ENCODE assay signal across 8 cellular contexts in the genomic region with DNA sequence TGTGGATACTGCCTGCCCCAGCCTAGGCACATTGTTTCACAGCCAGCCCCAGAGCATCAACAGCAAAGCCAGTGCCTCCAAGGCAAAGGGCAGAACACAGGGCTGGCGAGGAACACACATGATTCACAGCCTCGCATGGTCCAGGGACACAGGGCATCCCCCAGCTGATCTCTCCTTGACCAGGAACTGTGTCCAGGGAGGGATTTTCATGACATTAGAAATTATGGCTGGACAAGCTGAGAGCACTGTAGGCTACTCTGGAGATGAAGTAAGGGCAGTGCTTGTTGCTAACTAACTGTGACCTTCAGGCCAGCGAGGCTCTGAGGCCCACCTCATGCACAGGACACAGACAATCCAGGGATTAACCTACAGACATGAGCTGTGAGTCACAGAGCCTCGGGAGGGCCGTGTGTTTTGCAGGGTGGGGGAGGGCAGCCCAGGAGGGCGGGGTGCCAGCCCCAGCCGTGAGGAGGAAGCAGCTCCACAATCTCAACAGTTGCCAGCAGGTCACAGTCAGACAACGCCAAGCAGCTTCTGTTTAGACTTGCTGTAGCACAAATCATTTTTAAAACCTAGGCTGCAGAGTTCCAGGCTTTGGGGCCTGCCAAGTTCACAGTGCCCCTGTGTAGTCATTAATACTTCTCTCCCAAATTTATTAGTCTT.
A peak's percentile ranks its signal among the peaks of the same experiment; 100 is the strongest.
DNase-seq lines count a peak whose midpoint lies in the region; ATAC-seq and TF ChIP-seq lines count a peak whose summit lies in the region.

No MANE protein-coding gene starts in this region.

- H3K9me3 Mint-ChIP-seq in activated CD8-positive, alpha-beta memory T cell treated with anti-CD3 and anti-CD28 coated beads, Interleukin-2, amount 10 ng/mL, durations not matched to agents 7 days and 5 days (ENCODE audit: low read depth): no peaks in the 10 kb centered on the region
- H3K9me3 Mint-ChIP-seq in nephron: no peaks in the 10 kb centered on the region

- no peaks in the 10 kb centered on the region for H3K36me3 ChIP-seq in RWPE2 (ENCODE audit: low read depth)

- peak; percentile 6 for DNase-seq in activated CD8-positive, alpha-beta memory T cell treated with anti-CD3 and anti-CD28 coated beads, Interleukin-2, amount 50 U/mL, for 4 hours
- DNase-seq in activated CD8-positive, alpha-beta memory T cell treated with anti-CD3 and anti-CD28 coated beads, Interleukin-2, amount 10 ng/mL, durations not matched to agents 7 days and 5 days: no peak
- peak; percentile 92 for DNase-seq in RWPE2 (ENCODE audit: low spot score)

- H3K9me3 ChIP-seq in RWPE2 (ENCODE audit: severe bottlenecking): no peaks in the 10 kb centered on the region

- ATAC-seq in activated CD8-positive, alpha-beta memory T cell treated with anti-CD3 and anti-CD28 coated beads, Interleukin-2, amount 10 ng/mL, durations not matched to agents 7 days and 5 days: no peak
- peak; percentile 87 for ATAC-seq in RWPE2 (ENCODE audit: low read depth)
- ATAC-seq in esophagus mucosa: peak; percentile 87
- ATAC-seq in GM21723 (IDR thresholded peaks at IDR 0.05; ENCODE audit: unreplicated experiment): no peak
- no peak for ATAC-seq in GM18861 (IDR thresholded peaks at IDR 0.05; ENCODE audit: unreplicated experiment)
- no peak for ATAC-seq in GM18907 (IDR thresholded peaks at IDR 0.05; ENCODE audit: unreplicated experiment)

- H3K4me1 Mint-ChIP-seq in activated CD8-positive, alpha-beta memory T cell treated with anti-CD3 and anti-CD28 coated beads, Interleukin-2, amount 10 ng/mL, durations not matched to agents 7 days and 5 days: peaks cover 2% of the 10 kb centered on the region
- H3K4me1 Mint-ChIP-seq in nephron: peaks cover 13% of the 10 kb centered on the region

- CTCF ChIA-PET in activated CD8-positive, alpha-beta memory T cell treated with anti-CD3 and anti-CD28 coated beads, Interleukin-2, amount 10 ng/mL, durations not matched to agents 7 days and 5 days (lab: Charles Lee): no interaction called here

- H3K4me3 ChIP-seq in RWPE2 (ENCODE audit: severe bottlenecking): no peak overlapping the region

- peaks cover 10% of the 10 kb centered on the region for H3K27me3 Mint-ChIP-seq in activated CD8-positive, alpha-beta memory T cell treated with anti-CD3 and anti-CD28 coated beads, Interleukin-2, amount 10 ng/mL, durations not matched to agents 7 days and 5 days
- H3K27me3 Mint-ChIP-seq in nephron (ENCODE audit: low read depth): peaks cover 76% of the 10 kb centered on the region

- H3K4me1 ChIP-seq in RWPE2 (ENCODE audit: insufficient read depth, poor library complexity, severe bottlenecking): peaks cover 34% of the 10 kb centered on the region

- H3K4me3 Mint-ChIP-seq in activated CD8-positive, alpha-beta memory T cell treated with anti-CD3 and anti-CD28 coated beads, Interleukin-2, amount 10 ng/mL, durations not matched to agents 7 days and 5 days: no peak overlapping the region
- peak overlapping the region in 1 of 3 experiments; percentile 34 for H3K4me3 Mint-ChIP-seq in nephron

- H3K27me3 ChIP-seq in RWPE2 (ENCODE audit: insufficient read depth, poor library complexity, severe bottlenecking): no peaks in the 10 kb centered on the region

- TF ChIP-seq CTCF in RWPE2 (IDR thresholded peaks at IDR 0.05; ENCODE audit: poor library complexity, severe bottlenecking): peak; percentile 36
- no peak for TF ChIP-seq CTCF in nephron (IDR thresholded peaks at IDR 0.05; ENCODE audit: unreplicated experiment in 3 of 3)

- H3K36me3 Mint-ChIP-seq in activated CD8-positive, alpha-beta memory T cell treated with anti-CD3 and anti-CD28 coated beads, Interleukin-2, amount 10 ng/mL, durations not matched to agents 7 days and 5 days: no peaks in the 10 kb centered on the region
- peaks cover 15% of the 10 kb centered on the region for H3K36me3 Mint-ChIP-seq in nephron (ENCODE audit: low read depth)

- no peak overlapping the region for H3K27ac Mint-ChIP-seq in activated CD8-positive, alpha-beta memory T cell treated with anti-CD3 and anti-CD28 coated beads, Interleukin-2, amount 10 ng/mL, durations not matched to agents 7 days and 5 days
- peak overlapping the region in 2 of 3 experiments; percentile 22 to 74 for H3K27ac Mint-ChIP-seq in nephron

- H3K27ac ChIP-seq in RWPE2 (ENCODE audit: poor library complexity, severe bottlenecking): peak overlapping the region; percentile 86

Comparison
In these comparisons a context has a peak if more than half of its experiments do, and no peak if none do; other contexts are left out.
1. ATAC-seq: peak in RWPE2 (single experiment) and esophagus mucosa (single experiment); none in activated CD8-positive, alpha-beta memory T cell treated with anti-CD3 and anti-CD28 coated beads, Interleukin-2, amount 10 ng/mL, durations not matched to agents 7 days and 5 days (single experiment), GM21723 (single experiment), GM18861 (single experiment) and GM18907 (single experiment).